19 cellular contexts compared by ENCODE assay signal in genomic region chr1:168835153-168835648, GRCh38.
DNase-seq lines count a peak whose midpoint lies in the region; ATAC-seq, FAIRE-seq and TF ChIP-seq lines count a peak whose summit lies in the region.
"Had no signal": no experiment of that assay in that cellular context is flagged by ENCODE, and none has a peak within 500 bp of the region (broad histone marks: within the 10 kb centered on the region; RNA-seq: fewer than 3 reads in every experiment).

No MANE protein-coding gene starts in this region.

- no peaks in the 10 kb centered on the region for H3K36me3 ChIP-seq in Karpas-422 (ENCODE audit: insufficient read depth, low read length)

- no peaks in the 10 kb centered on the region for H4K20me1 ChIP-seq in Karpas-422 (ENCODE audit: insufficient read depth, low read depth, low read length)

- H3K9ac ChIP-seq in Karpas-422 (ENCODE audit: low read length), result no peak overlapping the region
- H3K9ac ChIP-seq: KMS-11 had no signal

- FAIRE-seq in D721Med (lab: Jason Lieb, UNC), result peak; percentile 80
- FAIRE-seq: GM12892 had no signal

- TF ChIP-seq CTCF in D721Med (IDR thresholded peaks at IDR 0.05; ENCODE audit: insufficient read depth, missing control alignments) (no peak), type B pancreatic cell (conservative IDR thresholded peaks at IDR 0.05) (no peak)

- no peaks in the 10 kb centered on the region for H3K36me3 Mint-ChIP-seq in type B pancreatic cell
- H3K36me3 Mint-ChIP-seq: CD4-positive, CD25-positive, alpha-beta regulatory T cell had no signal

- H3K79me2 ChIP-seq in Karpas-422 (ENCODE audit: low read length), result no peaks in the 10 kb centered on the region

- H3K4me2 ChIP-seq in Karpas-422 (ENCODE audit: low read depth, low read length, poor library complexity, severe bottlenecking), result no peak overlapping the region
- H3K4me2 ChIP-seq: KMS-11 had no signal

- no peak overlapping the region for H3K27ac ChIP-seq in Karpas-422 (ENCODE audit: low read length)
- H3K27ac ChIP-seq: KMS-11, SK-N-MC had no signal

- DNase-seq in D721Med (ENCODE audit: insufficient read length, low spot score), result no peak
- peak; percentile 10 for DNase-seq in Karpas-422
- no peak for DNase-seq in type B pancreatic cell (ENCODE audit: extremely low spot score, unreplicated experiment)
- DNase-seq in NCI-H1417 treated with DMSO at 0.1 percent for 48 hours (lab: John Stamatoyannopoulos, UW), result no peak
- DNase-seq: CD4-positive, CD25-positive, alpha-beta regulatory T cell; COR-L47; H7; HFFc6; NCI-H187 treated with DMSO at 0.1 percent for 48 hours; NCI-H2171 treated with DMSO at 0.1 percent for 48 hours; NCI-H446 treated with DMSO at 0.1 percent for 48 hours; NCI-H748 treated with DMSO at 0.1 percent for 48 hours; Right ventricle myocardium superior had no signal

- no peaks in the 10 kb centered on the region for H3K27me3 ChIP-seq in Karpas-422 (ENCODE audit: low read length)

- peak overlapping the region; percentile 22 for H3K27ac Mint-ChIP-seq in type B pancreatic cell
- H3K27ac Mint-ChIP-seq: CD4-positive, CD25-positive, alpha-beta regulatory T cell; HFFc6 had no signal

- no peaks in the 10 kb centered on the region for H3K9me3 Mint-ChIP-seq in type B pancreatic cell

- no peak overlapping the region for H3K4me3 Mint-ChIP-seq in type B pancreatic cell
- H3K4me3 Mint-ChIP-seq: CD4-positive, CD25-positive, alpha-beta regulatory T cell; HFFc6 had no signal

- H3K27me3 Mint-ChIP-seq in type B pancreatic cell, result no peaks in the 10 kb centered on the region

- no peak overlapping the region for H3K4me3 ChIP-seq in Karpas-422 (ENCODE audit: low read length)
- H3K4me3 ChIP-seq: SK-N-MC had no signal

- H2AFZ ChIP-seq in Karpas-422 (ENCODE audit: low read length), result no peak overlapping the region

- H3K4me1 Mint-ChIP-seq in type B pancreatic cell (ENCODE audit: unreplicated experiment), result peaks cover 14% of the 10 kb centered on the region

- ATAC-seq in esophagus mucosa (peak; percentile 76), HG03280 (IDR thresholded peaks at IDR 0.05; ENCODE audit: unreplicated experiment) (no peak), GM21529 (IDR thresholded peaks at IDR 0.05; ENCODE audit: unreplicated experiment) (no peak)

- H3K9me2 ChIP-seq in Karpas-422 (replicated peaks; ENCODE audit: insufficient read depth, low read length), result no peaks in the 10 kb centered on the region

- H3K9me3 ChIP-seq in Karpas-422 (ENCODE audit: low read length), result no peaks in the 10 kb centered on the region

- no peaks in the 10 kb centered on the region for H3K4me1 ChIP-seq in Karpas-422 (ENCODE audit: low read length)
